In the genomic region with DNA sequence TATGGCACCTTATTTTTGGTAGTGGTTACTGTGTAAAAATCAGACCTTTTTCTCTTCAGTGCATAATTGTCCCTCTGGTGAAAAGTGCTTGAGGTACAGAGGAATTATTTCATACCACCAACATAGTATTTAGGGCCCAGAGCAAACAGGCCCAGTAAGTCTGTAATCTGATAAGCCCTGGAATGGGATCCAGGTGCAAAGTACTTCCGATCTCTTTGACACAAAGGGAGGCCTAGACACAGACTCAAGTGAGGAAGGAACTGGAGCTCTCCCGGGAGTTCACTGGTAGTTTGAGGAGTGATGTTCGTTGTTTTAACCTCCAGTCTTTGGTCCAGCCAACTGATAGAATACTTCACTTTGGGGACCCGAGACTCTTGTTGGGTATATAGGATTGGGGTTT, we compare ENCODE assay signal across 17 cellular contexts. TPM values are rescaled to one million over a fixed set of nuclear protein-coding genes. Genes with fewer than 3 reads are reported as not detected.
DNase-seq lines count a peak whose midpoint lies in the region; ATAC-seq and TF ChIP-seq lines count a peak whose summit lies in the region.
"Had no signal": no experiment of that assay in that cellular context is flagged by ENCODE, and none has a peak within 500 bp of the region (broad histone marks: within the 10 kb centered on the region; RNA-seq: fewer than 3 reads in every experiment).

No MANE protein-coding gene starts in this region.

- H3K4me3 ChIP-seq in WERI-Rb-1 (ENCODE audit: low read depth, low read length) (no peak overlapping the region), mesendoderm (ENCODE audit: low read length) (no peak overlapping the region), uterus (no peak overlapping the region), thyroid gland (replicated peaks in 1 of 3) (no peak overlapping the region), esophagus squamous epithelium (no peak overlapping the region)
- H3K4me3 ChIP-seq: A549, colonic mucosa, transverse colon had no signal

- peaks cover 10% of the 10 kb centered on the region for H3K79me2 ChIP-seq in mesendoderm (ENCODE audit: control insufficient read depth, insufficient read depth, low read length)

- ATAC-seq in activated CD4-positive, CD25-positive, alpha-beta regulatory T cell treated with anti-CD3 and anti-CD28 coated beads, Interleukin-2, amount 50 U/mL, for 24 hours, result no peak
- ATAC-seq: A549, natural killer cell had no signal

- no peak overlapping the region for H4K5ac ChIP-seq in mesendoderm (ENCODE audit: low read length)

- no peak overlapping the region for H2AK5ac ChIP-seq in mesendoderm (ENCODE audit: low read length)

- no CpG with 5 or more reads among the region's 4 CpGs for WGBS in mesendoderm (ENCODE audit: extremely low coverage, insufficient coverage, low lambda C conversion rate)
- 79 to 81% methylated on average over 4 of the region's 4 CpGs for WGBS in thyroid gland, 2 donors
- WGBS in esophagus squamous epithelium, 2 donors, result 92% methylated on average over 3 of the region's 4 CpGs; no CpG with 5 or more reads in 1 of the 2 donors

- no peak for TF ChIP-seq CTCF in WERI-Rb-1 (IDR thresholded peaks at IDR 0.05; ENCODE audit: low read depth, low read length)
- TF ChIP-seq CTCF in uterus (IDR thresholded peaks at IDR 0.05), result no peak
- no peak for TF ChIP-seq CTCF in thyroid gland (IDR thresholded peaks at IDR 0.05)
- no peak for TF ChIP-seq CTCF in esophagus squamous epithelium (IDR thresholded peaks at IDR 0.05)

- DNase-seq in NCI-H524 (lab: John Stamatoyannopoulos, UW), result peak; percentile 7 to 43
- DNase-seq in NCI-H524 treated with DMSO at 0.1 percent for 48 hours (lab: John Stamatoyannopoulos, UW), result no peak
- peak; percentile 29 for DNase-seq in WERI-Rb-1
- peak; percentile 73 for DNase-seq in mesendoderm
- no peak for DNase-seq in uterus
- no peak for DNase-seq in thyroid gland
- no peak for DNase-seq in esophagus squamous epithelium (lab: John Stamatoyannopoulos, UW)
- DNase-seq: CD8-positive, alpha-beta memory T cell; colonic mucosa; natural killer cell; NCI-H1436; NCI-H526 treated with DMSO at 0.1 percent for 48 hours; stimulated activated naive CD4-positive, alpha-beta T cell; transverse colon had no signal

- TF ChIP-seq POLR2A in uterus (IDR thresholded peaks at IDR 0.05) (no peak), thyroid gland (IDR thresholded peaks at IDR 0.05) (no peak), esophagus squamous epithelium (IDR thresholded peaks at IDR 0.05) (no peak)

- peaks cover 12% of the 10 kb centered on the region for H3K79me1 ChIP-seq in mesendoderm (ENCODE audit: low read length)

- H2BK120ac ChIP-seq in mesendoderm (ENCODE audit: low read depth, low read length), result no peak overlapping the region

- H2BK15ac ChIP-seq in mesendoderm (replicated peaks; ENCODE audit: low read depth), result no peak overlapping the region

- no peak overlapping the region for H3K23ac ChIP-seq in mesendoderm (ENCODE audit: low read length)

- H4K8ac ChIP-seq in mesendoderm (ENCODE audit: low read depth, low read length), result no peak overlapping the region

- H3K18ac ChIP-seq in mesendoderm (ENCODE audit: low read length), result peak overlapping the region; percentile 23

- intact Hi-C loops in uterus (cut with DNase I; ENCODE audit: low total_unique reads) (no loop called here), thyroid gland (cut with DNase I) (no loop called here), esophagus squamous epithelium (cut with DNase I) (no loop called here)

- H3K27me3 ChIP-seq in WERI-Rb-1 (ENCODE audit: insufficient read depth, low read depth, severe bottlenecking) (no peaks in the 10 kb centered on the region), mesendoderm (ENCODE audit: insufficient read depth, low read length, poor library complexity) (no peaks in the 10 kb centered on the region), uterus (no peaks in the 10 kb centered on the region), thyroid gland (no peaks in the 10 kb centered on the region), esophagus squamous epithelium (no peaks in the 10 kb centered on the region)
- H3K27me3 ChIP-seq: colonic mucosa, transverse colon had no signal

- H3K9ac ChIP-seq in mesendoderm (ENCODE audit: low read length), result no peak overlapping the region

- no peak overlapping the region for H3K27ac ChIP-seq in WERI-Rb-1
- no peak overlapping the region for H3K27ac ChIP-seq in mesendoderm (ENCODE audit: low read depth, low read length)
- H3K27ac ChIP-seq in uterus, result peak overlapping the region; percentile 17 to 62
- H3K27ac ChIP-seq in thyroid gland, result no peak overlapping the region
- H3K27ac ChIP-seq in esophagus squamous epithelium, result peak overlapping the region in 1 of 4 donors; percentile 30
- H3K27ac ChIP-seq: colonic mucosa, epithelial cell of prostate, transverse colon had no signal

- H3K9me3 ChIP-seq in WERI-Rb-1 (ENCODE audit: severe bottlenecking) (no peaks in the 10 kb centered on the region), uterus (no peaks in the 10 kb centered on the region), thyroid gland (no peaks in the 10 kb centered on the region), esophagus squamous epithelium (no peaks in the 10 kb centered on the region)
- H3K9me3 ChIP-seq: colonic mucosa, transverse colon had no signal

- no peak overlapping the region for H2BK5ac ChIP-seq in mesendoderm (ENCODE audit: low read length)

- H3K4me1 ChIP-seq in mesendoderm (ENCODE audit: control insufficient read depth, low read depth, low read length) (peaks cover 7% of the 10 kb centered on the region), uterus (peaks cover 0 to 5% of the 10 kb centered on the region in 2 donors), thyroid gland (no peaks in the 10 kb centered on the region), esophagus squamous epithelium (no peaks in the 10 kb centered on the region)
- H3K4me1 ChIP-seq: colonic mucosa had no signal

- no peak overlapping the region for H3K4me2 ChIP-seq in mesendoderm (ENCODE audit: low read length)
- H3K4me2 ChIP-seq: A549 had no signal

- H3K36me3 ChIP-seq in WERI-Rb-1 (no peaks in the 10 kb centered on the region), mesendoderm (ENCODE audit: control insufficient read depth, insufficient read depth, low read length) (no peaks in the 10 kb centered on the region), uterus (no peaks in the 10 kb centered on the region), thyroid gland (no peaks in the 10 kb centered on the region), esophagus squamous epithelium (no peaks in the 10 kb centered on the region)
- H3K36me3 ChIP-seq: colonic mucosa, transverse colon had no signal

- H3K56ac ChIP-seq in mesendoderm (ENCODE audit: low read length), result no peak overlapping the region

- H3K4ac ChIP-seq in mesendoderm (ENCODE audit: low read depth, low read length), result no peak overlapping the region

RNA-seq across cellular contexts. Expression of a gene that starts 57.4 kb away (rescaled TPM):
- polyA plus RNA-seq in mesendoderm (2013, experiment 1 of 2), result 61.9 TPM
- polyA plus RNA-seq in mesendoderm (2013, experiment 2 of 2), result 62.7 TPM
- 10 to 100 TPM; 22.9 to 98.1 (median 34.3) TPM for total RNA-seq in uterus
- 10 to 100 TPM; 33.9 to 72.7 (median 40.8) TPM for total RNA-seq in thyroid gland
- total RNA-seq in esophagus squamous epithelium, result 10 to 100 TPM; 17.4 to 76.0 (median 45.0) TPM

Comparison
In these comparisons a context has a peak if more than half of its experiments do, and no peak if none do; other contexts are left out.
1. DNase-seq: peak in NCI-H524 (2 of 2), WERI-Rb-1 (single experiment) and mesendoderm (single experiment); none in NCI-H524 treated with DMSO at 0.1 percent for 48 hours (single experiment), uterus (0 of 2), thyroid gland (0 of 2) and esophagus squamous epithelium (single experiment).
2. H3K27ac ChIP-seq: peak in uterus (2 of 2); none in WERI-Rb-1 (single experiment), mesendoderm (single experiment) and thyroid gland (0 of 3).